20 cellular contexts compared by ENCODE assay signal in the genomic region with DNA sequence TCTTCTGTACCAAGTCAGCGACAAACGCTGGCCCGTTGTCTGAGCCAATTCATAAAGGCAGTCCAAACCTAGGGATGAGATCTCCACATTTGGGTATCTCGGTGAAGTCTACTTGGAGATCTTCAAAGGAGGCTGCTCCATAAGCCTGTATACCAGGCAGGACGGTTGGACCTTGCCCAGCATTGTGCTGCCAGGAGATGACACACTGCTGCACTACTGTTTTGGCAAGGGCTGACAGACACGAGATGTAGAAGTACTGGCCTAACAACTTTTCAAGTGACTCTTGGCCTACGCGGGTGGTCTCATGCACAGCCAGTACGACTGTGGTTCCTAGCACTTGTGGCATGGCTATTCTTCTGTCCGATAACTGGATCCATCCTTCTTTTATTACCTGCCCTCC.
"Had no signal": no experiment of that assay in that cellular context is flagged by ENCODE, and none has a peak within 500 bp of the region (broad histone marks: within the 10 kb centered on the region; RNA-seq: fewer than 3 reads in every experiment).

No MANE protein-coding gene starts in this region.

- H3K27ac Mint-ChIP-seq: immature natural killer cell; naive thymus-derived CD4-positive, alpha-beta T cell; stimulated activated memory B cell treated with anti-CD40 and anti-IgM and Interleukin-4, amounts not matched to agents 10 μg/mL and 1 μg/mL and 100 μg/mL, for 72 hours; stimulated activated naive CD8-positive, alpha-beta T cell treated with anti-CD3 and anti-CD28 coated beads, Interleukin-15, Interleukin-2, amounts not matched to agents 100 ng/mL and 50 ng/mL, for 24 hours had no signal

- H3K4me1 Mint-ChIP-seq: immature natural killer cell had no signal

- H3K27me3 Mint-ChIP-seq: stimulated activated naive CD8-positive, alpha-beta T cell treated with anti-CD3 and anti-CD28 coated beads, Interleukin-15, Interleukin-2, amounts not matched to agents 100 ng/mL and 50 ng/mL, for 24 hours had no signal

- DNase-seq: cortex of kidney; dorsolateral prefrontal cortex; effector CD8-positive, alpha-beta T cell; glutamatergic neuron; immature natural killer cell; kidney; left cardiac atrium; left ventricle myocardium superior; mesendoderm; naive thymus-derived CD4-positive, alpha-beta T cell; posterior cingulate gyrus; right cardiac atrium; stimulated activated CD4-positive, alpha-beta T cell treated with anti-CD3 and anti-CD28 coated beads, Interleukin-4, amount 100 ng/mL, for 24 hours; tibial artery; upper lobe of left lung had no signal

- H3K9me3 Mint-ChIP-seq: stimulated activated naive CD8-positive, alpha-beta T cell treated with anti-CD3 and anti-CD28 coated beads, Interleukin-15, Interleukin-2, amounts not matched to agents 100 ng/mL and 50 ng/mL, for 24 hours had no signal

- ATAC-seq: esophagus mucosa; gastroesophageal sphincter; left cardiac atrium; left ventricle myocardium superior; naive thymus-derived CD4-positive, alpha-beta T cell; right cardiac atrium; stimulated activated memory B cell treated with anti-CD40 and anti-IgM and Interleukin-4, amounts not matched to agents 10 μg/mL and 1 μg/mL and 100 μg/mL, for 72 hours had no signal

- H3K4me3 Mint-ChIP-seq: immature natural killer cell; naive thymus-derived CD4-positive, alpha-beta T cell; neural crest cell; stimulated activated memory B cell treated with anti-CD40 and anti-IgM and Interleukin-4, amounts not matched to agents 10 μg/mL and 1 μg/mL and 100 μg/mL, for 72 hours; stimulated activated naive CD8-positive, alpha-beta T cell treated with anti-CD3 and anti-CD28 coated beads, Interleukin-15, Interleukin-2, amounts not matched to agents 100 ng/mL and 50 ng/mL, for 24 hours had no signal
